10 cellular contexts compared by ENCODE assay signal in genomic region chr22:17772249-17772962, GRCh38. TPM values are rescaled to one million over a fixed set of nuclear protein-coding genes. Genes with fewer than 3 reads are reported as not detected.
DNase-seq lines count a peak whose midpoint lies in the region; ATAC-seq, FAIRE-seq and TF ChIP-seq lines count a peak whose summit lies in the region.
"Had no signal": no experiment of that assay in that cellular context is flagged by ENCODE, and none has a peak within 500 bp of the region (broad histone marks: within the 10 kb centered on the region; RNA-seq: fewer than 3 reads in every experiment).

No MANE protein-coding gene starts in this region.

- H3K4me1 Mint-ChIP-seq in activated T-cell treated with anti-CD3 and anti-CD28 coated beads, Interleukin-2, amount 50 U/mL, for 24 hours (ENCODE audit: low read depth): peaks cover 77% of the 10 kb centered on the region

- H3K4me3 ChIP-seq in SJCRH30: peak overlapping the region; percentile 90
- H3K4me3 ChIP-seq in foreskin fibroblast (ENCODE audit: low read depth in 1 of 2, low read length in 2 of 2): peak overlapping the region; percentile 66 to 72
- peak overlapping the region in 3 of 4 donors; percentile 81 to 89 (median 83) for H3K4me3 ChIP-seq in stomach
- H3K4me3 ChIP-seq: body of pancreas had no signal

- H3K36me3 Mint-ChIP-seq in activated T-cell treated with anti-CD3 and anti-CD28 coated beads, Interleukin-2, amount 50 U/mL, for 24 hours (ENCODE audit: low read depth): peaks cover 11% of the 10 kb centered on the region

- no peak for ATAC-seq in foreskin keratinocyte

- intact Hi-C loops in stomach (cut with DNase I; ENCODE audit: low total_unique reads): no loop called here

- TF ChIP-seq POLR2A in stomach (IDR thresholded peaks at IDR 0.05): no peak

- 82 to 91% (median 83%) methylated on average over 11 to 21 of the region's 21 CpGs for WGBS in stomach, 5 donors

- H3K9me3 Mint-ChIP-seq in activated T-cell treated with anti-CD3 and anti-CD28 coated beads, Interleukin-2, amount 50 U/mL, for 24 hours: no peaks in the 10 kb centered on the region

- H3K27ac Mint-ChIP-seq in activated T-cell treated with anti-CD3 and anti-CD28 coated beads, Interleukin-2, amount 50 U/mL, for 24 hours: no peak overlapping the region

- H3K36me3 ChIP-seq in SJCRH30: no peaks in the 10 kb centered on the region
- H3K36me3 ChIP-seq in stomach: no peaks in the 10 kb centered on the region

- no peak for DNase-seq in activated T-cell treated with anti-CD3 and anti-CD28 coated beads, Interleukin-2, amount 50 U/mL, for 24 hours
- DNase-seq in activated T-cell treated with anti-CD3 and anti-CD28 coated beads, Interleukin-2, amount 50 U/mL, for 1 hour: no peak
- peak; percentile 25 to 34 for DNase-seq in SJCRH30
- peak; percentile 53 to 68 for DNase-seq in foreskin fibroblast
- no peak for DNase-seq in stomach
- no peak for DNase-seq in AG20443 (ENCODE audit: low spot score)
- no peak for DNase-seq in D721Med (ENCODE audit: insufficient read length, low spot score)
- no peak for DNase-seq in foreskin keratinocyte
- DNase-seq: NCI-H1048 had no signal

- H3K9me3 ChIP-seq in SJCRH30 (replicated peaks): no peaks in the 10 kb centered on the region
- no peaks in the 10 kb centered on the region for H3K9me3 ChIP-seq in stomach
- H3K9me3 ChIP-seq: body of pancreas had no signal

- H3K27ac ChIP-seq in SJCRH30 (no peak overlapping the region), stomach (peak overlapping the region in 2 of 5 donors; percentile 53 to 85), foreskin keratinocyte (no peak overlapping the region)
- H3K27ac ChIP-seq: body of pancreas had no signal

- H3K4me3 Mint-ChIP-seq in activated T-cell treated with anti-CD3 and anti-CD28 coated beads, Interleukin-2, amount 50 U/mL, for 24 hours: peak overlapping the region; percentile 82

- peaks cover 16% of the 10 kb centered on the region for H3K4me1 ChIP-seq in SJCRH30
- H3K4me1 ChIP-seq in stomach: peaks cover 12 to 57% (median 28%) of the 10 kb centered on the region in 4 donors
- no peaks in the 10 kb centered on the region for H3K4me1 ChIP-seq in foreskin keratinocyte

- H3K27me3 ChIP-seq in SJCRH30: peaks cover 11% of the 10 kb centered on the region; the same call in 1 of the 2 replicates
- H3K27me3 ChIP-seq in stomach: no peaks in the 10 kb centered on the region
- peaks cover 8% of the 10 kb centered on the region for H3K27me3 ChIP-seq in foreskin keratinocyte
- H3K27me3 ChIP-seq: body of pancreas had no signal

- no peak for FAIRE-seq in D721Med (lab: Jason Lieb, UNC)

- no peak for TF ChIP-seq CTCF in foreskin fibroblast (IDR thresholded peaks at IDR 0.05; ENCODE audit: low read depth, low read length)
- TF ChIP-seq CTCF in stomach (IDR thresholded peaks at IDR 0.05): no peak
- TF ChIP-seq CTCF in D721Med (IDR thresholded peaks at IDR 0.05; ENCODE audit: insufficient read depth, missing control alignments): no peak
- TF ChIP-seq CTCF in foreskin keratinocyte (conservative IDR thresholded peaks at IDR 0.05): no peak

- H3K27me3 Mint-ChIP-seq in activated T-cell treated with anti-CD3 and anti-CD28 coated beads, Interleukin-2, amount 50 U/mL, for 24 hours: peaks cover 2% of the 10 kb centered on the region

- no peak for TF ChIP-seq EP300 in stomach (IDR thresholded peaks at IDR 0.05)

RNA-seq across cellular contexts. Expression of gene BID, which starts 1.9 kb away (rescaled TPM):
- 39.9 and 54.0 TPM in 2 replicates for total RNA-seq in SJCRH30 (2014; rRNA removed; shearing (Covaris generic))
- 10 to 100 TPM in 4 of 5 donors, 1 to 10 TPM in 1; 1.2 to 50.9 (median 24.0) TPM for total RNA-seq in stomach
- polyA plus RNA-seq in stomach: 10 to 100 TPM; 15.2 to 24.4 (median 15.3) TPM
- 37.0 and 43.1 TPM in 2 replicates for total RNA-seq in foreskin keratinocyte
- 53.1 and 57.5 TPM in 2 replicates for polyA plus RNA-seq in foreskin keratinocyte

Comparison
In these comparisons a context has a peak if more than half of its experiments do, and no peak if none do; other contexts are left out.
1. DNase-seq: peak in SJCRH30 (2 of 2) and foreskin fibroblast (2 of 2); none in activated T-cell treated with anti-CD3 and anti-CD28 coated beads, Interleukin-2, amount 50 U/mL, for 24 hours (single experiment), activated T-cell treated with anti-CD3 and anti-CD28 coated beads, Interleukin-2, amount 50 U/mL, for 1 hour (single experiment), stomach (single experiment), AG20443 (single experiment), D721Med (single experiment) and foreskin keratinocyte (0 of 2).
2. Peak in every context shown above with its lines, with median percentiles within 50 percentile points of each other: H3K4me3 ChIP-seq.